In genomic region chr2:4354678-4355077, GRCh38 we compare ENCODE assay signal across 1 cellular context.
TF ChIP-seq lines count a peak whose summit lies in the region.

No MANE protein-coding gene starts in this region.

TF ChIP-seq in SK-N-SH treated with all-trans-retinoic acid at 6 μM for 48 hours, 23 proteins besides CTCF, POLR2A, EP300 and RAD21 (continued from another document):
- TF ChIP-seq ARNTL (CRISPR knock-in tag; IDR thresholded peaks at IDR 0.05; ENCODE audit: borderline replicate concordance, low read depth) (no peak), ZNF565 (CRISPR knock-in tag; conservative IDR thresholded peaks at IDR 0.05; ENCODE audit: low read depth) (no peak), ZC3H10 (CRISPR knock-in tag; IDR thresholded peaks at IDR 0.05) (no peak), TCF4 (CRISPR knock-in tag; IDR thresholded peaks at IDR 0.05; ENCODE audit: borderline replicate concordance) (no peak), CREB5 (CRISPR knock-in tag; IDR thresholded peaks at IDR 0.05; ENCODE audit: low read depth) (no peak), BACH2 (CRISPR knock-in tag; IDR thresholded peaks at IDR 0.05; ENCODE audit: borderline replicate concordance) (no peak), GLIS3 (CRISPR knock-in tag; IDR thresholded peaks at IDR 0.05) (no peak), TOX (CRISPR knock-in tag; IDR thresholded peaks at IDR 0.05; ENCODE audit: borderline replicate concordance) (no peak)
